ENCODE assay signal across 1 cellular context in genomic region chr10:49311562-49312236, GRCh38.
TF ChIP-seq lines count a peak whose summit lies in the region.

No MANE protein-coding gene starts in this region.

TF ChIP-seq in WTC11, 78 proteins besides CTCF, POLR2A, EP300 and RAD21 (continued from another document):
- TF ChIP-seq STAT6 (CRISPR knock-in tag; conservative IDR thresholded peaks at IDR 0.05; ENCODE audit: low read depth) (no peak), ZNF317 (CRISPR knock-in tag; IDR thresholded peaks at IDR 0.05; ENCODE audit: borderline replicate concordance, low read depth) (no peak), CREB1 (CRISPR knock-in tag; IDR thresholded peaks at IDR 0.05) (no peak), TCF7 (CRISPR knock-in tag; IDR thresholded peaks at IDR 0.05; ENCODE audit: low read depth) (no peak), ZNF532 (CRISPR knock-in tag; IDR thresholded peaks at IDR 0.05; ENCODE audit: borderline replicate concordance) (no peak), JAZF1 (CRISPR knock-in tag; IDR thresholded peaks at IDR 0.05) (no peak), MYBL2 (CRISPR knock-in tag; IDR thresholded peaks at IDR 0.05) (no peak), ZNF671 (CRISPR knock-in tag; IDR thresholded peaks at IDR 0.05) (no peak)
- TF ChIP-seq, protein P1, sequence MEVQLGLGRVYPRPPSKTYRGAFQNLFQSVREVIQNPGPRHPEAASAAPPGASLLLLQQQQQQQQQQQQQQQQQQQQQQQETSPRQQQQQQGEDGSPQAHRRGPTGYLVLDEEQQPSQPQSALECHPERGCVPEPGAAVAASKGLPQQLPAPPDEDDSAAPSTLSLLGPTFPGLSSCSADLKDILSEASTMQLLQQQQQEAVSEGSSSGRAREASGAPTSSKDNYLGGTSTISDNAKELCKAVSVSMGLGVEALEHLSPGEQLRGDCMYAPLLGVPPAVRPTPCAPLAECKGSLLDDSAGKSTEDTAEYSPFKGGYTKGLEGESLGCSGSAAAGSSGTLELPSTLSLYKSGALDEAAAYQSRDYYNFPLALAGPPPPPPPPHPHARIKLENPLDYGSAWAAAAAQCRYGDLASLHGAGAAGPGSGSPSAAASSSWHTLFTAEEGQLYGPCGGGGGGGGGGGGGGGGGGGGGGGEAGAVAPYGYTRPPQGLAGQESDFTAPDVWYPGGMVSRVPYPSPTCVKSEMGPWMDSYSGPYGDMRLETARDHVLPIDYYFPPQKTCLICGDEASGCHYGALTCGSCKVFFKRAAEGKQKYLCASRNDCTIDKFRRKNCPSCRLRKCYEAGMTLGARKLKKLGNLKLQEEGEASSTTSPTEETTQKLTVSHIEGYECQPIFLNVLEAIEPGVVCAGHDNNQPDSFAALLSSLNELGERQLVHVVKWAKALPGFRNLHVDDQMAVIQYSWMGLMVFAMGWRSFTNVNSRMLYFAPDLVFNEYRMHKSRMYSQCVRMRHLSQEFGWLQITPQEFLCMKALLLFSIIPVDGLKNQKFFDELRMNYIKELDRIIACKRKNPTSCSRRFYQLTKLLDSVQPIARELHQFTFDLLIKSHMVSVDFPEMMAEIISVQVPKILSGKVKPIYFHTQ (CRISPR knock-in tag; IDR thresholded peaks at IDR 0.05) = no peak
- TF ChIP-seq, protein P2, sequence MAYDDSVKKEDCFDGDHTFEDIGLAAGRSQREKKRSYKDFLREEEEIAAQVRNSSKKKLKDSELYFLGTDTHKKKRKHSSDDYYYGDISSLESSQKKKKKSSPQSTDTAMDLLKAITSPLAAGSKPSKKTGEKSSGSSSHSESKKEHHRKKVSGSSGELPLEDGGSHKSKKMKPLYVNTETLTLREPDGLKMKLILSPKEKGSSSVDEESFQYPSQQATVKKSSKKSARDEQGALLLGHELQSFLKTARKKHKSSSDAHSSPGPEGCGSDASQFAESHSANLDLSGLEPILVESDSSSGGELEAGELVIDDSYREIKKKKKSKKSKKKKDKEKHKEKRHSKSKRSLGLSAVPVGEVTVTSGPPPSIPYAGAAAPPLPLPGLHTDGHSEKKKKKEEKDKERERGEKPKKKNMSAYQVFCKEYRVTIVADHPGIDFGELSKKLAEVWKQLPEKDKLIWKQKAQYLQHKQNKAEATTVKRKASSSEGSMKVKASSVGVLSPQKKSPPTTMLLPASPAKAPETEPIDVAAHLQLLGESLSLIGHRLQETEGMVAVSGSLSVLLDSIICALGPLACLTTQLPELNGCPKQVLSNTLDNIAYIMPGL (CRISPR knock-in tag; IDR thresholded peaks at IDR 0.05) = no peak
- TF ChIP-seq, protein P3, sequence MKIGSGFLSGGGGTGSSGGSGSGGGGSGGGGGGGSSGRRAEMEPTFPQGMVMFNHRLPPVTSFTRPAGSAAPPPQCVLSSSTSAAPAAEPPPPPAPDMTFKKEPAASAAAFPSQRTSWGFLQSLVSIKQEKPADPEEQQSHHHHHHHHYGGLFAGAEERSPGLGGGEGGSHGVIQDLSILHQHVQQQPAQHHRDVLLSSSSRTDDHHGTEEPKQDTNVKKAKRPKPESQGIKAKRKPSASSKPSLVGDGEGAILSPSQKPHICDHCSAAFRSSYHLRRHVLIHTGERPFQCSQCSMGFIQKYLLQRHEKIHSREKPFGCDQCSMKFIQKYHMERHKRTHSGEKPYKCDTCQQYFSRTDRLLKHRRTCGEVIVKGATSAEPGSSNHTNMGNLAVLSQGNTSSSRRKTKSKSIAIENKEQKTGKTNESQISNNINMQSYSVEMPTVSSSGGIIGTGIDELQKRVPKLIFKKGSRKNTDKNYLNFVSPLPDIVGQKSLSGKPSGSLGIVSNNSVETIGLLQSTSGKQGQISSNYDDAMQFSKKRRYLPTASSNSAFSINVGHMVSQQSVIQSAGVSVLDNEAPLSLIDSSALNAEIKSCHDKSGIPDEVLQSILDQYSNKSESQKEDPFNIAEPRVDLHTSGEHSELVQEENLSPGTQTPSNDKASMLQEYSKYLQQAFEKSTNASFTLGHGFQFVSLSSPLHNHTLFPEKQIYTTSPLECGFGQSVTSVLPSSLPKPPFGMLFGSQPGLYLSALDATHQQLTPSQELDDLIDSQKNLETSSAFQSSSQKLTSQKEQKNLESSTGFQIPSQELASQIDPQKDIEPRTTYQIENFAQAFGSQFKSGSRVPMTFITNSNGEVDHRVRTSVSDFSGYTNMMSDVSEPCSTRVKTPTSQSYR (CRISPR knock-in tag; IDR thresholded peaks at IDR 0.05) = no peak
